ENCODE assay signal across 1 cellular context in the genomic region with DNA sequence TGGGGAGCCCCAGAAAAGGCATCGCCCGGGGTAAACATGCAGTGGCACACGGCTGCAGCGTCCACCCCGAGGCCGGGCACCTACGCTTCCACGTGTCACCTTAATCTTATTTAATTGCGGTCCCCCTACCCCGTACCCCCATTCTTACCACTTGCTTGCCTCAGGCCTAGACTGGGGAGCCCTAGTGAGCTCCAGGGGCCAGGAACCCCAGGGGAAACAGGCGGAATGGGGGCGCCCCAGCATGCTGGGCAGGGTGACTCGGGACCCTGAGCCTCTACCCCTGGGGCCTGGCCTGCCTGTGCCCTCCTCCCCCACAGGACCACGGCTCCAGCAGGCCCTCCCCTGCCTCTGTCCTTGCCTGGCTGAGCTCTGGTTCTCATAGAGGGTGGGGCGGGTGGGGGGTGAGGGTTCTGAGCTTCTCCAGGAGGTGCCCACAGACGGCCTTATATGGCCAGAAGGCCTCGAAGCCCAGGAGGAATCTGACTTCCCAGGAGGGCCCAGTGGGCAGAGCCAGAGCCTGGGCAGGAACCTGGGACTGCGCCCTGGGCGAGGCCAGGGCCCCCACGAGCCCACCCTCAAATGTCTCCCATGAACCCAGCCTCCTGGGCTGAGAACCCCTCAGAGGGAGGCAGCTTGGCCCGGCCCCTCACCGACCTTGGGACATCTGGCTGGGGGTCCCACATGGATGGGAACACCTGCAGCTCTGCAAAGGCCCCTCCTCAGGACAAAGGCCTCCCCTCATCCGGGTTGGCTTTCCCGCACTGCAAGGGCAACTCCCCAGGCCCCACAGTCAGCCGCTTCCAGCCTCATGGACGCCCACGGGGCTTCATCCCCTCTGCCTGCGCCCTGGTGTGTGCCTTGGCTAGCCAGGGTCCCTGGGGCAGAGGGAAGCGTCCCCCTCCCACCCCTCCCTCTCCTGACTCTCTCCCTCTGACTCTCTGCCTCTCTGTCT.
TF ChIP-seq lines count a peak whose summit lies in the region.

No MANE protein-coding gene starts in this region.

TF ChIP-seq in HepG2, 621 proteins besides CTCF, POLR2A, EP300 and RAD21 (continued from another document and continues in another):
- TF ChIP-seq, protein P1, sequence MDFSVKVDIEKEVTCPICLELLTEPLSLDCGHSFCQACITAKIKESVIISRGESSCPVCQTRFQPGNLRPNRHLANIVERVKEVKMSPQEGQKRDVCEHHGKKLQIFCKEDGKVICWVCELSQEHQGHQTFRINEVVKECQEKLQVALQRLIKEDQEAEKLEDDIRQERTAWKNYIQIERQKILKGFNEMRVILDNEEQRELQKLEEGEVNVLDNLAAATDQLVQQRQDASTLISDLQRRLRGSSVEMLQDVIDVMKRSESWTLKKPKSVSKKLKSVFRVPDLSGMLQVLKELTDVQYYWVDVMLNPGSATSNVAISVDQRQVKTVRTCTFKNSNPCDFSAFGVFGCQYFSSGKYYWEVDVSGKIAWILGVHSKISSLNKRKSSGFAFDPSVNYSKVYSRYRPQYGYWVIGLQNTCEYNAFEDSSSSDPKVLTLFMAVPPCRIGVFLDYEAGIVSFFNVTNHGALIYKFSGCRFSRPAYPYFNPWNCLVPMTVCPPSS (IDR thresholded peaks at IDR 0.05) = no peak
- TF ChIP-seq, protein P2, sequence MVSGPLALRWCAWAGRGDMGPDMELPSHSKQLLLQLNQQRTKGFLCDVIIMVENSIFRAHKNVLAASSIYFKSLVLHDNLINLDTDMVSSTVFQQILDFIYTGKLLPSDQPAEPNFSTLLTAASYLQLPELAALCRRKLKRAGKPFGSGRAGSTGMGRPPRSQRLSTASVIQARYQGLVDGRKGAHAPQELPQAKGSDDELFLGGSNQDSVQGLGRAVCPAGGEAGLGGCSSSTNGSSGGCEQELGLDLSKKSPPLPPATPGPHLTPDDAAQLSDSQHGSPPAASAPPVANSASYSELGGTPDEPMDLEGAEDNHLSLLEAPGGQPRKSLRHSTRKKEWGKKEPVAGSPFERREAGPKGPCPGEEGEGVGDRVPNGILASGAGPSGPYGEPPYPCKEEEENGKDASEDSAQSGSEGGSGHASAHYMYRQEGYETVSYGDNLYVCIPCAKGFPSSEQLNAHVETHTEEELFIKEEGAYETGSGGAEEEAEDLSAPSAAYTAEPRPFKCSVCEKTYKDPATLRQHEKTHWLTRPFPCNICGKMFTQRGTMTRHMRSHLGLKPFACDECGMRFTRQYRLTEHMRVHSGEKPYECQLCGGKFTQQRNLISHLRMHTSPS (CRISPR knock-in tag; IDR thresholded peaks at IDR 0.05; ENCODE audit: low read depth) = no peak
- no peak for TF ChIP-seq ZNF263 (CRISPR knock-in tag; IDR thresholded peaks at IDR 0.05)
- 0 out of 2 replicates have a peak, but pooled peaks have one; percentile 53 for TF ChIP-seq ZNF225 (CRISPR knock-in tag; IDR thresholded peaks at IDR 0.05)
- no peak for TF ChIP-seq EHMT2 (IDR thresholded peaks at IDR 0.05; ENCODE audit: borderline replicate concordance, low read depth, low read length)
- 0 out of 2 replicates have a peak, but pooled peaks have one; percentile 6 for TF ChIP-seq FOXM1 (CRISPR knock-in tag; IDR thresholded peaks at IDR 0.05)
- no peak for TF ChIP-seq ZNF619 (CRISPR knock-in tag; IDR thresholded peaks at IDR 0.05)
- TF ChIP-seq ZNF564 (CRISPR knock-in tag; IDR thresholded peaks at IDR 0.05) = no peak
- TF ChIP-seq ZBTB42 (CRISPR knock-in tag; IDR thresholded peaks at IDR 0.05) = no peak
- peak; percentile 37; the same call in 1 of the 2 replicates for TF ChIP-seq HOXA3 (CRISPR knock-in tag; IDR thresholded peaks at IDR 0.05)
- TF ChIP-seq ZFP36 (IDR thresholded peaks at IDR 0.05; ENCODE audit: borderline replicate concordance, low read depth, low read length, partially characterized antibody) = no peak
- TF ChIP-seq ZFX (CRISPR knock-in tag; IDR thresholded peaks at IDR 0.05; ENCODE audit: low read depth) = peak; percentile 17; the same call in 1 of the 2 replicates
- no peak for TF ChIP-seq ZBTB7A (CRISPR knock-in tag; IDR thresholded peaks at IDR 0.05)
- no peak for TF ChIP-seq ADNP (CRISPR knock-in tag; IDR thresholded peaks at IDR 0.05)
- no peak for TF ChIP-seq ZMAT3 (CRISPR knock-in tag; conservative IDR thresholded peaks at IDR 0.05)
- TF ChIP-seq ZKSCAN8 (CRISPR knock-in tag; IDR thresholded peaks at IDR 0.05; ENCODE audit: borderline replicate concordance) = no peak
- no peak for TF ChIP-seq TGIF2 (CRISPR knock-in tag; IDR thresholded peaks at IDR 0.05)
- no peak for TF ChIP-seq TP53 (CRISPR knock-in tag; conservative IDR thresholded peaks at IDR 0.05)
- TF ChIP-seq MED13 (CRISPR knock-in tag; IDR thresholded peaks at IDR 0.05) = 0 out of 2 replicates have a peak, but pooled peaks have one; percentile 13
- TF ChIP-seq NFE2L2 (IDR thresholded peaks at IDR 0.05; ENCODE audit: low read length) = no peak
- TF ChIP-seq, protein P3, sequence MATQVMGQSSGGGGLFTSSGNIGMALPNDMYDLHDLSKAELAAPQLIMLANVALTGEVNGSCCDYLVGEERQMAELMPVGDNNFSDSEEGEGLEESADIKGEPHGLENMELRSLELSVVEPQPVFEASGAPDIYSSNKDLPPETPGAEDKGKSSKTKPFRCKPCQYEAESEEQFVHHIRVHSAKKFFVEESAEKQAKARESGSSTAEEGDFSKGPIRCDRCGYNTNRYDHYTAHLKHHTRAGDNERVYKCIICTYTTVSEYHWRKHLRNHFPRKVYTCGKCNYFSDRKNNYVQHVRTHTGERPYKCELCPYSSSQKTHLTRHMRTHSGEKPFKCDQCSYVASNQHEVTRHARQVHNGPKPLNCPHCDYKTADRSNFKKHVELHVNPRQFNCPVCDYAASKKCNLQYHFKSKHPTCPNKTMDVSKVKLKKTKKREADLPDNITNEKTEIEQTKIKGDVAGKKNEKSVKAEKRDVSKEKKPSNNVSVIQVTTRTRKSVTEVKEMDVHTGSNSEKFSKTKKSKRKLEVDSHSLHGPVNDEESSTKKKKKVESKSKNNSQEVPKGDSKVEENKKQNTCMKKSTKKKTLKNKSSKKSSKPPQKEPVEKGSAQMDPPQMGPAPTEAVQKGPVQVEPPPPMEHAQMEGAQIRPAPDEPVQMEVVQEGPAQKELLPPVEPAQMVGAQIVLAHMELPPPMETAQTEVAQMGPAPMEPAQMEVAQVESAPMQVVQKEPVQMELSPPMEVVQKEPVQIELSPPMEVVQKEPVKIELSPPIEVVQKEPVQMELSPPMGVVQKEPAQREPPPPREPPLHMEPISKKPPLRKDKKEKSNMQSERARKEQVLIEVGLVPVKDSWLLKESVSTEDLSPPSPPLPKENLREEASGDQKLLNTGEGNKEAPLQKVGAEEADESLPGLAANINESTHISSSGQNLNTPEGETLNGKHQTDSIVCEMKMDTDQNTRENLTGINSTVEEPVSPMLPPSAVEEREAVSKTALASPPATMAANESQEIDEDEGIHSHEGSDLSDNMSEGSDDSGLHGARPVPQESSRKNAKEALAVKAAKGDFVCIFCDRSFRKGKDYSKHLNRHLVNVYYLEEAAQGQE (IDR thresholded peaks at IDR 0.05; ENCODE audit: borderline replicate concordance in 1 of 2, low read depth in 1 of 2, low read length in 2 of 2) = no peak
- TF ChIP-seq, protein P4, sequence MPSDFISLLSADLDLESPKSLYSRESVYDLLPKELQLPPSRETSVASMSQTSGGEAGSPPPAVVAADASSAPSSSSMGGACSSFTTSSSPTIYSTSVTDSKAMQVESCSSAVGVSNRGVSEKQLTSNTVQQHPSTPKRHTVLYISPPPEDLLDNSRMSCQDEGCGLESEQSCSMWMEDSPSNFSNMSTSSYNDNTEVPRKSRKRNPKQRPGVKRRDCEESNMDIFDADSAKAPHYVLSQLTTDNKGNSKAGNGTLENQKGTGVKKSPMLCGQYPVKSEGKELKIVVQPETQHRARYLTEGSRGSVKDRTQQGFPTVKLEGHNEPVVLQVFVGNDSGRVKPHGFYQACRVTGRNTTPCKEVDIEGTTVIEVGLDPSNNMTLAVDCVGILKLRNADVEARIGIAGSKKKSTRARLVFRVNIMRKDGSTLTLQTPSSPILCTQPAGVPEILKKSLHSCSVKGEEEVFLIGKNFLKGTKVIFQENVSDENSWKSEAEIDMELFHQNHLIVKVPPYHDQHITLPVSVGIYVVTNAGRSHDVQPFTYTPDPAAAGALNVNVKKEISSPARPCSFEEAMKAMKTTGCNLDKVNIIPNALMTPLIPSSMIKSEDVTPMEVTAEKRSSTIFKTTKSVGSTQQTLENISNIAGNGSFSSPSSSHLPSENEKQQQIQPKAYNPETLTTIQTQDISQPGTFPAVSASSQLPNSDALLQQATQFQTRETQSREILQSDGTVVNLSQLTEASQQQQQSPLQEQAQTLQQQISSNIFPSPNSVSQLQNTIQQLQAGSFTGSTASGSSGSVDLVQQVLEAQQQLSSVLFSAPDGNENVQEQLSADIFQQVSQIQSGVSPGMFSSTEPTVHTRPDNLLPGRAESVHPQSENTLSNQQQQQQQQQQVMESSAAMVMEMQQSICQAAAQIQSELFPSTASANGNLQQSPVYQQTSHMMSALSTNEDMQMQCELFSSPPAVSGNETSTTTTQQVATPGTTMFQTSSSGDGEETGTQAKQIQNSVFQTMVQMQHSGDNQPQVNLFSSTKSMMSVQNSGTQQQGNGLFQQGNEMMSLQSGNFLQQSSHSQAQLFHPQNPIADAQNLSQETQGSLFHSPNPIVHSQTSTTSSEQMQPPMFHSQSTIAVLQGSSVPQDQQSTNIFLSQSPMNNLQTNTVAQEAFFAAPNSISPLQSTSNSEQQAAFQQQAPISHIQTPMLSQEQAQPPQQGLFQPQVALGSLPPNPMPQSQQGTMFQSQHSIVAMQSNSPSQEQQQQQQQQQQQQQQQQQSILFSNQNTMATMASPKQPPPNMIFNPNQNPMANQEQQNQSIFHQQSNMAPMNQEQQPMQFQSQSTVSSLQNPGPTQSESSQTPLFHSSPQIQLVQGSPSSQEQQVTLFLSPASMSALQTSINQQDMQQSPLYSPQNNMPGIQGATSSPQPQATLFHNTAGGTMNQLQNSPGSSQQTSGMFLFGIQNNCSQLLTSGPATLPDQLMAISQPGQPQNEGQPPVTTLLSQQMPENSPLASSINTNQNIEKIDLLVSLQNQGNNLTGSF (CRISPR knock-in tag; IDR thresholded peaks at IDR 0.05) = no peak
- TF ChIP-seq ZNF24 (IDR thresholded peaks at IDR 0.05) = no peak
- no peak for TF ChIP-seq KDM6A (CRISPR knock-in tag; IDR thresholded peaks at IDR 0.05; ENCODE audit: low read depth)
- TF ChIP-seq, protein P5, sequence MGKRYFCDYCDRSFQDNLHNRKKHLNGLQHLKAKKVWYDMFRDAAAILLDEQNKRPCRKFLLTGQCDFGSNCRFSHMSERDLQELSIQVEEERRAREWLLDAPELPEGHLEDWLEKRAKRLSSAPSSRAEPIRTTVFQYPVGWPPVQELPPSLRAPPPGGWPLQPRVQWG (CRISPR knock-in tag; IDR thresholded peaks at IDR 0.05; ENCODE audit: borderline replicate concordance, low read depth) = no peak
- TF ChIP-seq TBX3 (IDR thresholded peaks at IDR 0.05; ENCODE audit: borderline replicate concordance) = no peak
- no peak for TF ChIP-seq HDAC2 (CRISPR knock-in tag; IDR thresholded peaks at IDR 0.05)
- TF ChIP-seq ZSCAN31 (CRISPR knock-in tag; IDR thresholded peaks at IDR 0.05; ENCODE audit: low read depth) = no peak
- no peak for TF ChIP-seq RFX1 (IDR thresholded peaks at IDR 0.05)
- TF ChIP-seq ZBTB7B (CRISPR knock-in tag; IDR thresholded peaks at IDR 0.05) = 0 out of 2 replicates have a peak, but pooled peaks have one; percentile 19
- peak; percentile 56; the same call in 1 of the 2 replicates for TF ChIP-seq HNRNPL (IDR thresholded peaks at IDR 0.05; ENCODE audit: low read depth, low read length)
- TF ChIP-seq ZSCAN9 (CRISPR knock-in tag; IDR thresholded peaks at IDR 0.05; ENCODE audit: borderline replicate concordance) = no peak
- TF ChIP-seq, protein P6, sequence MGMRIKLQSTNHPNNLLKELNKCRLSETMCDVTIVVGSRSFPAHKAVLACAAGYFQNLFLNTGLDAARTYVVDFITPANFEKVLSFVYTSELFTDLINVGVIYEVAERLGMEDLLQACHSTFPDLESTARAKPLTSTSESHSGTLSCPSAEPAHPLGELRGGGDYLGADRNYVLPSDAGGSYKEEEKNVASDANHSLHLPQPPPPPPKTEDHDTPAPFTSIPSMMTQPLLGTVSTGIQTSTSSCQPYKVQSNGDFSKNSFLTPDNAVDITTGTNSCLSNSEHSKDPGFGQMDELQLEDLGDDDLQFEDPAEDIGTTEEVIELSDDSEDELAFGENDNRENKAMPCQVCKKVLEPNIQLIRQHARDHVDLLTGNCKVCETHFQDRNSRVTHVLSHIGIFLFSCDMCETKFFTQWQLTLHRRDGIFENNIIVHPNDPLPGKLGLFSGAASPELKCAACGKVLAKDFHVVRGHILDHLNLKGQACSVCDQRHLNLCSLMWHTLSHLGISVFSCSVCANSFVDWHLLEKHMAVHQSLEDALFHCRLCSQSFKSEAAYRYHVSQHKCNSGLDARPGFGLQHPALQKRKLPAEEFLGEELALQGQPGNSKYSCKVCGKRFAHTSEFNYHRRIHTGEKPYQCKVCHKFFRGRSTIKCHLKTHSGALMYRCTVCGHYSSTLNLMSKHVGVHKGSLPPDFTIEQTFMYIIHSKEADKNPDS (CRISPR knock-in tag; IDR thresholded peaks at IDR 0.05) = no peak
- TF ChIP-seq, protein P7, sequence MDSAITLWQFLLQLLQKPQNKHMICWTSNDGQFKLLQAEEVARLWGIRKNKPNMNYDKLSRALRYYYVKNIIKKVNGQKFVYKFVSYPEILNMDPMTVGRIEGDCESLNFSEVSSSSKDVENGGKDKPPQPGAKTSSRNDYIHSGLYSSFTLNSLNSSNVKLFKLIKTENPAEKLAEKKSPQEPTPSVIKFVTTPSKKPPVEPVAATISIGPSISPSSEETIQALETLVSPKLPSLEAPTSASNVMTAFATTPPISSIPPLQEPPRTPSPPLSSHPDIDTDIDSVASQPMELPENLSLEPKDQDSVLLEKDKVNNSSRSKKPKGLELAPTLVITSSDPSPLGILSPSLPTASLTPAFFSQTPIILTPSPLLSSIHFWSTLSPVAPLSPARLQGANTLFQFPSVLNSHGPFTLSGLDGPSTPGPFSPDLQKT (CRISPR knock-in tag; IDR thresholded peaks at IDR 0.05; ENCODE audit: borderline replicate concordance) = no peak
- no peak for TF ChIP-seq MAFK (conservative IDR thresholded peaks at IDR 0.05 in 1 of 2, IDR thresholded peaks at IDR 0.05 in 1 of 2; ENCODE audit: low read length in 2 of 2)
- TF ChIP-seq EZH2 (conservative IDR thresholded peaks at IDR 0.05; ENCODE audit: low read depth, low read length) = no peak
- TF ChIP-seq ATF1 (CRISPR knock-in tag; IDR thresholded peaks at IDR 0.05) = no peak
- no peak for TF ChIP-seq AHR (CRISPR knock-in tag; IDR thresholded peaks at IDR 0.05)
- TF ChIP-seq ZBTB20 (CRISPR knock-in tag; IDR thresholded peaks at IDR 0.05; ENCODE audit: borderline replicate concordance, low read depth) = no peak
- no peak for TF ChIP-seq MAZ (IDR thresholded peaks at IDR 0.05; ENCODE audit: borderline replicate concordance, low read depth, low read length)
- TF ChIP-seq MAZ (CRISPR knock-in tag; IDR thresholded peaks at IDR 0.05; ENCODE audit: low read depth) = no peak
- TF ChIP-seq SRF (IDR thresholded peaks at IDR 0.05; ENCODE audit: low read depth, low read length) = 0 out of 2 replicates have a peak, but pooled peaks have one; percentile 48
- TF ChIP-seq ZNF839 (CRISPR knock-in tag; IDR thresholded peaks at IDR 0.05; ENCODE audit: borderline replicate concordance) = no peak
- no peak for TF ChIP-seq ZNF816 (CRISPR knock-in tag; IDR thresholded peaks at IDR 0.05; ENCODE audit: borderline replicate concordance)
- no peak for TF ChIP-seq ZNF547 (CRISPR knock-in tag; IDR thresholded peaks at IDR 0.05)
